ENCODE assay signal across 32 cellular contexts in genomic region chr17:45700171-45701090, GRCh38.
DNase-seq lines count a peak whose midpoint lies in the region; ATAC-seq, FAIRE-seq and TF ChIP-seq lines count a peak whose summit lies in the region.
"Had no signal": no experiment of that assay in that cellular context is flagged by ENCODE, and none has a peak within 500 bp of the region (broad histone marks: within the 10 kb centered on the region; RNA-seq: fewer than 3 reads in every experiment).

No MANE protein-coding gene starts in this region.

- TF ChIP-seq CTCF in bronchial epithelial cell (IDR thresholded peaks at IDR 0.05; ENCODE audit: insufficient read depth, low read length, severe bottlenecking): no peak
- TF ChIP-seq CTCF in mucosa of descending colon (IDR thresholded peaks at IDR 0.05): no peak

- no peaks in the 10 kb centered on the region for H3K9me3 ChIP-seq in mucosa of descending colon
- H3K9me3 ChIP-seq: heart left ventricle, ovary, testis, uterus had no signal

- no peaks in the 10 kb centered on the region for H3K36me3 ChIP-seq in bronchial epithelial cell (ENCODE audit: control insufficient read depth, insufficient read depth, low read length)
- H3K36me3 ChIP-seq in mucosa of descending colon (ENCODE audit: low read depth): no peaks in the 10 kb centered on the region
- H3K36me3 ChIP-seq: brain microvascular endothelial cell, heart left ventricle, ovary, uterus had no signal

- intact Hi-C loops in mucosa of descending colon (cut with DNase I, micrococcal nuclease): no loop called here

- FAIRE-seq in bronchial epithelial cell (lab: Jason Lieb, UNC): no peak
- no peak for FAIRE-seq in RCC 7860 (lab: Jason Lieb, UNC)
- FAIRE-seq: colon, GM12892 had no signal

- H3K4me3 ChIP-seq in bronchial epithelial cell (ENCODE audit: low read depth, low read length): no peak overlapping the region
- no peak overlapping the region for H3K4me3 ChIP-seq in mucosa of descending colon
- H3K4me3 ChIP-seq: heart left ventricle, lung, ovary, PC-9, testis, uterus had no signal

- in situ Hi-C loops in G401 (cut with HindIII; ENCODE audit: low sequenced_read_pairs): no loop called here

- DNase-seq in G401 (ENCODE audit: low spot score): peak; percentile 91
- DNase-seq in NCI-H187 treated with DMSO at 0.1 percent for 48 hours (lab: John Stamatoyannopoulos, UW): peak; percentile 21
- DNase-seq in NCI-H526 (lab: John Stamatoyannopoulos, UW): peak; percentile 22 to 37
- peak; percentile 81 for DNase-seq in bronchial epithelial cell (ENCODE audit: low read depth)
- DNase-seq in mucosa of descending colon: no peak
- no peak for DNase-seq in RCC 7860 (ENCODE audit: low spot score)
- no peak for DNase-seq in activated T-cell treated with anti-CD3 and anti-CD28 coated beads, Interleukin-2, amount 50 U/mL, for 1 hour
- DNase-seq in CD1c-positive myeloid dendritic cell (ENCODE audit: extremely low spot score): no peak
- DNase-seq: activated CD4-positive, alpha-beta T cell treated with anti-CD3 and anti-CD28 coated beads, Interleukin-2, amount 50 U/mL, for 4 hours; activated CD4-positive, CD25-positive, alpha-beta regulatory T cell; activated naive CD4-positive, alpha-beta T cell treated with anti-CD3 and anti-CD28 coated beads, Interleukin-2, amount 50 U/mL, for 16 hours; amniotic stem cell; brain microvascular endothelial cell; effector CD8-positive, alpha-beta T cell; EL; erythroblast; GOT3; heart left ventricle; HFFc6; KG1; MM.1S; NCI-H2081 treated with DMSO at 0.1 percent for 48 hours; nephron progenitor cell; NK-92 treated with Interleukin-12 subunit alpha and Interleukin-12 subunit beta, amount 100 ng/mL, for 24 hours; ovary; PC-9; stimulated activated naive CD8-positive, alpha-beta T cell treated with anti-CD3 and anti-CD28 coated beads, Interleukin-15, Interleukin-2, amounts not matched to agents 100 U/mL and 50 U/mL, for 24 hours; testis; uterus had no signal

- H3K27me3 ChIP-seq in bronchial epithelial cell (ENCODE audit: control insufficient read depth, insufficient read depth, low read length): peaks cover 5% of the 10 kb centered on the region
- H3K27me3 ChIP-seq: brain microvascular endothelial cell, ovary, testis, uterus had no signal

- no peak for ATAC-seq in mucosa of descending colon
- ATAC-seq: heart left ventricle; stimulated activated naive CD8-positive, alpha-beta T cell treated with anti-CD3 and anti-CD28 coated beads, Interleukin-15, Interleukin-2, amounts not matched to agents 100 U/mL and 50 U/mL, for 24 hours had no signal

- H3K4me1 ChIP-seq in mucosa of descending colon (ENCODE audit: low read depth): no peaks in the 10 kb centered on the region
- H3K4me1 ChIP-seq: heart left ventricle, testis, uterus had no signal

Comparison
In these comparisons a context has a peak if more than half of its experiments do, and no peak if none do; other contexts are left out.
1. DNase-seq: peak in G401 (single experiment), NCI-H187 treated with DMSO at 0.1 percent for 48 hours (single experiment), NCI-H526 (2 of 2) and bronchial epithelial cell (single experiment); none in mucosa of descending colon (0 of 3), RCC 7860 (single experiment), activated T-cell treated with anti-CD3 and anti-CD28 coated beads, Interleukin-2, amount 50 U/mL, for 1 hour (single experiment) and CD1c-positive myeloid dendritic cell (single experiment).